28 cellular contexts compared by ENCODE assay signal in the genomic region with DNA sequence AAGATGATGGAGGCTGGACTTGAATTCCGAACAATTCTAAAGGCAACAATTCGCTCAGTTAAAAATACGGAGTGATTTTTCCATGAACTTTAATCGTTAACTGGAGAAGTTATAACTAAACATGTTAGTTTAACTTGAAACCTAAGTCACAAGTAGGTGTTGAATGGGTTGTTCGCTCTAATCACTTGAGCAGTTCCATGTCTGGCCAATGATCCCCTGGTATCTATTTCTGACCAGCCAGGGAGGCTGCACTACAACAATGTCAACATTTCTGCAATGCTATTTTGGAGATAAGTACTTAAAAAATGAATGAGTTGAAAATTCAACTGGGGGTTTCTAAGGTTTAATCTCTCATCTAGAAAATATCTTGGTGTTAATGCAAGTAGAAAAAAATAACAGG.
"Had no signal": no experiment of that assay in that cellular context is flagged by ENCODE, and none has a peak within 500 bp of the region (broad histone marks: within the 10 kb centered on the region; RNA-seq: fewer than 3 reads in every experiment).

No MANE protein-coding gene starts in this region.

- H3K36me3 Mint-ChIP-seq: stimulated activated effector memory CD8-positive, alpha-beta T cell treated with anti-CD3 and anti-CD28 coated beads, Interleukin-12 subunit alpha, Interleukin-12 subunit beta, amount 100 ng/mL, for 72 hours; type B pancreatic cell had no signal

- H3K4me3 ChIP-seq: stomach, suprapubic skin, testis, thoracic aorta, thyroid gland, tibial artery, tibial nerve, transverse colon, upper lobe of left lung, upper lobe of right lung, uterus, vagina had no signal

- DNase-seq: stimulated activated CD4-positive, alpha-beta T cell treated with anti-CD3 and anti-CD28 coated beads, Interleukin-2, amount 100 ng/mL, for 48 hours; stimulated activated CD4-positive, alpha-beta T cell treated with anti-CD3 and anti-CD28 coated beads, Interleukin-4, amount 100 ng/mL, for 1 hour; stimulated activated CD4-positive, alpha-beta T cell treated with anti-CD3 and anti-CD28 coated beads, Interleukin-4, amount 100 ng/mL, for 24 hours; stimulated activated CD4-positive, alpha-beta T cell treated with anti-CD3 and anti-CD28 coated beads, Interleukin-4, amount 100 ng/mL, for 4 hours; stimulated activated CD8-positive, alpha-beta memory T cell treated with anti-CD3 and anti-CD28 coated beads, Interleukin-4, amount 100 ng/mL, for 48 hours; stimulated activated naive B cell treated with anti-CD40 and anti-IgM and Interleukin-4, amounts not matched to agents 10 μg/mL and 1 μg/mL and 100 μg/mL, for 72 hours; stimulated activated naive CD4-positive, alpha-beta T cell; stimulated activated naive CD4-positive, alpha-beta T cell treated with Interleukin-2 at 50 U/mL for 16 hours; stimulated activated naive CD8-positive, alpha-beta T cell treated with anti-CD3 and anti-CD28 coated beads, Interleukin-15, amount 100 ng/mL, for 72 hours; stimulated activated naive CD8-positive, alpha-beta T cell treated with anti-CD3 and anti-CD28 coated beads, Interleukin-15, Interleukin-2, amounts not matched to agents 100 U/mL and 50 U/mL, for 24 hours; stomach; substantia nigra; testis; thyroid gland; transverse colon; trophoblast cell; upper lobe of left lung; upper lobe of right lung had no signal

- H3K27me3 Mint-ChIP-seq: stimulated activated memory B cell treated with anti-CD40 and anti-IgM and Interleukin-4, amounts not matched to agents 10 μg/mL and 1 μg/mL and 100 μg/mL, for 72 hours; stimulated activated naive B cell treated with anti-CD40 and anti-IgM and Interleukin-4, amounts not matched to agents 10 μg/mL and 1 μg/mL and 100 μg/mL, for 72 hours; stimulated activated naive CD8-positive, alpha-beta T cell treated with anti-CD3 and anti-CD28 coated beads, Interleukin-15, amount 100 ng/mL, for 72 hours; stimulated activated naive CD8-positive, alpha-beta T cell treated with anti-CD3 and anti-CD28 coated beads, Interleukin-15, Interleukin-2, amounts not matched to agents 100 ng/mL and 50 ng/mL, for 24 hours; type B pancreatic cell had no signal

- H3K4me3 Mint-ChIP-seq: stimulated activated effector memory CD8-positive, alpha-beta T cell treated with anti-CD3 and anti-CD28 coated beads, Interleukin-12 subunit alpha, Interleukin-12 subunit beta, amount 100 ng/mL, for 72 hours; stimulated activated memory B cell treated with anti-CD40 and anti-IgM and Interleukin-4, amounts not matched to agents 10 μg/mL and 1 μg/mL and 100 μg/mL, for 72 hours; stimulated activated naive B cell treated with anti-CD40 and anti-IgM and Interleukin-4, amounts not matched to agents 10 μg/mL and 1 μg/mL and 100 μg/mL, for 72 hours; stimulated activated naive CD8-positive, alpha-beta T cell treated with anti-CD3 and anti-CD28 coated beads, Interleukin-15, amount 100 ng/mL, for 72 hours; stimulated activated naive CD8-positive, alpha-beta T cell treated with anti-CD3 and anti-CD28 coated beads, Interleukin-15, Interleukin-2, amounts not matched to agents 100 ng/mL and 50 ng/mL, for 24 hours; type B pancreatic cell had no signal

- H3K27ac Mint-ChIP-seq: stimulated activated effector memory CD8-positive, alpha-beta T cell treated with anti-CD3 and anti-CD28 coated beads, Interleukin-12 subunit alpha, Interleukin-12 subunit beta, amount 100 ng/mL, for 72 hours; stimulated activated memory B cell treated with anti-CD40 and anti-IgM and Interleukin-4, amounts not matched to agents 10 μg/mL and 1 μg/mL and 100 μg/mL, for 72 hours; stimulated activated naive B cell treated with anti-CD40 and anti-IgM and Interleukin-4, amounts not matched to agents 10 μg/mL and 1 μg/mL and 100 μg/mL, for 72 hours; stimulated activated naive CD8-positive, alpha-beta T cell treated with anti-CD3 and anti-CD28 coated beads, Interleukin-15, amount 100 ng/mL, for 72 hours; stimulated activated naive CD8-positive, alpha-beta T cell treated with anti-CD3 and anti-CD28 coated beads, Interleukin-15, Interleukin-2, amounts not matched to agents 100 ng/mL and 50 ng/mL, for 24 hours; type B pancreatic cell had no signal

- ATAC-seq: stimulated activated effector memory CD8-positive, alpha-beta T cell treated with anti-CD3 and anti-CD28 coated beads, Interleukin-12 subunit alpha, Interleukin-12 subunit beta, amount 100 ng/mL, for 72 hours; stimulated activated memory B cell treated with anti-CD40 and anti-IgM and Interleukin-4, amounts not matched to agents 10 μg/mL and 1 μg/mL and 100 μg/mL, for 72 hours; stimulated activated naive B cell treated with anti-CD40 and anti-IgM and Interleukin-4, amounts not matched to agents 10 μg/mL and 1 μg/mL and 100 μg/mL, for 72 hours; stimulated activated naive CD8-positive, alpha-beta T cell treated with anti-CD3 and anti-CD28 coated beads, Interleukin-15, amount 100 ng/mL, for 72 hours; stimulated activated naive CD8-positive, alpha-beta T cell treated with anti-CD3 and anti-CD28 coated beads, Interleukin-15, Interleukin-2, amounts not matched to agents 100 U/mL and 50 U/mL, for 24 hours; upper lobe of right lung had no signal

- H3K4me1 ChIP-seq: testis, thyroid gland, tibial artery, upper lobe of left lung, upper lobe of right lung, uterus had no signal

- H3K9me3 Mint-ChIP-seq: stimulated activated effector memory CD8-positive, alpha-beta T cell treated with anti-CD3 and anti-CD28 coated beads, Interleukin-12 subunit alpha, Interleukin-12 subunit beta, amount 100 ng/mL, for 72 hours; stimulated activated naive B cell treated with anti-CD40 and anti-IgM and Interleukin-4, amounts not matched to agents 10 μg/mL and 1 μg/mL and 100 μg/mL, for 72 hours; stimulated activated naive CD8-positive, alpha-beta T cell treated with anti-CD3 and anti-CD28 coated beads, Interleukin-15, amount 100 ng/mL, for 72 hours; type B pancreatic cell had no signal

- H3K36me3 ChIP-seq: stomach, suprapubic skin, thoracic aorta, thyroid gland, tibial artery, tibial nerve, transverse colon, upper lobe of left lung, upper lobe of right lung, uterus, vagina had no signal

- H3K9me3 ChIP-seq: stomach, suprapubic skin, testis, thoracic aorta, thyroid gland, tibial artery, tibial nerve, transverse colon, upper lobe of left lung, upper lobe of right lung, uterus, vagina had no signal

- H3K27me3 ChIP-seq: stomach, suprapubic skin, testis, thyroid gland, tibial artery, tibial nerve, transverse colon, upper lobe of left lung, upper lobe of right lung, uterus, vagina had no signal

- H3K27ac ChIP-seq: stomach, suprapubic skin, testis, thoracic aorta, thyroid gland, tibial artery, tibial nerve, transverse colon, upper lobe of left lung, upper lobe of right lung, uterus, vagina had no signal
